ENCODE assay signal across 22 cellular contexts in the genomic region with DNA sequence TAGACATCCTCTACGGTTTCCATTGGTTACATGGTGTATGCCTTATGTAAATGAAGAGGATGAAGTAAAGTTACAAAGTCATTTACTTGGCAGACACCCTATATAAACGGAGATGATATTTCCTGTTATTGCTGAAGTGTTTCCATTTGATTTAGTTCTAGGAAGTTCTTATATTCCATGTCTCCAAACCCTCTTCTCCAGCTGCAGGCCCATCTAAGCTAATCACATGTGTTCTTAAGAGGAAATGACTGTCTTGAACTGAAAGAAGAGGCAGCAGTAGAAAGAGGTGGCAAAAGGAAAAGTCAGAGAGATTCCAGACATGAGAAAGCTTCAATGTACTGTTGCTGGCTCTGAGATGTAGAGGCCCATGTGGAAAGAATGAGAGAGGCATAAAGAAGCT.
"Had no signal": no experiment of that assay in that cellular context is flagged by ENCODE, and none has a peak within 500 bp of the region (broad histone marks: within the 10 kb centered on the region; RNA-seq: fewer than 3 reads in every experiment).

No MANE protein-coding gene starts in this region.

- ATAC-seq: gastrocnemius medialis; heart right ventricle; left cardiac atrium; left ventricle myocardium superior; natural killer cell treated with Interleukin-12 subunit alpha and Interleukin-12 subunit beta and Interleukin-15 and Interleukin-18, amount 100 ng/mL, for 72 hours; psoas muscle; right lobe of liver; stimulated activated effector memory CD8-positive, alpha-beta T cell treated with anti-CD3 and anti-CD28 coated beads, Interleukin-12 subunit alpha, Interleukin-12 subunit beta, amount 100 ng/mL, for 72 hours; stimulated activated naive CD8-positive, alpha-beta T cell treated with anti-CD3 and anti-CD28 coated beads, Interleukin-15, Interleukin-2, amounts not matched to agents 100 U/mL and 50 U/mL, for 24 hours had no signal

- H2AFZ ChIP-seq: neural progenitor cell, parathyroid adenoma had no signal

- H3K4me3 ChIP-seq: gastrocnemius medialis, heart right ventricle, neural progenitor cell, psoas muscle, right lobe of liver, suprapubic skin, thyroid gland, upper lobe of left lung, uterus had no signal

- H3K27me3 ChIP-seq: gastrocnemius medialis, heart right ventricle, neural progenitor cell, right lobe of liver, suprapubic skin, thyroid gland, upper lobe of left lung, uterus had no signal

- DNase-seq: erythroblast; gastrocnemius medialis; heart right ventricle; hypothalamus; kidney; left cardiac atrium; left ventricle myocardium superior; nucleus accumbens; psoas muscle; retina; right lobe of liver; stimulated activated CD4-positive, alpha-beta T cell treated with anti-CD3 and anti-CD28 coated beads, Interleukin-4, amount 100 ng/mL, for 1 hour; stimulated activated CD8-positive, alpha-beta memory T cell treated with anti-CD3 and anti-CD28 coated beads, Interleukin-4, amount 100 ng/mL, for 48 hours; stimulated activated naive CD8-positive, alpha-beta T cell treated with anti-CD3 and anti-CD28 coated beads, Interleukin-15, Interleukin-2, amounts not matched to agents 100 U/mL and 50 U/mL, for 24 hours; thyroid gland; upper lobe of left lung; uterus had no signal

- H3K9ac ChIP-seq: neural progenitor cell, parathyroid adenoma had no signal

- H3K4me1 ChIP-seq: gastrocnemius medialis, heart right ventricle, neural progenitor cell, parathyroid adenoma, psoas muscle, right lobe of liver, suprapubic skin, upper lobe of left lung, uterus had no signal

- H3K4me2 ChIP-seq: neural progenitor cell had no signal

- H3K36me3 ChIP-seq: gastrocnemius medialis, heart right ventricle, neural progenitor cell, right lobe of liver, suprapubic skin, thyroid gland, upper lobe of left lung, uterus had no signal

- H3K27ac ChIP-seq: gastrocnemius medialis, heart right ventricle, neural progenitor cell, parathyroid adenoma, psoas muscle, right lobe of liver, suprapubic skin, thyroid gland, upper lobe of left lung, uterus had no signal

- H3K9me3 ChIP-seq: gastrocnemius medialis, right lobe of liver, suprapubic skin, thyroid gland, uterus had no signal
